Comparison of ENCODE assay signal across 19 cellular contexts in the genomic region with DNA sequence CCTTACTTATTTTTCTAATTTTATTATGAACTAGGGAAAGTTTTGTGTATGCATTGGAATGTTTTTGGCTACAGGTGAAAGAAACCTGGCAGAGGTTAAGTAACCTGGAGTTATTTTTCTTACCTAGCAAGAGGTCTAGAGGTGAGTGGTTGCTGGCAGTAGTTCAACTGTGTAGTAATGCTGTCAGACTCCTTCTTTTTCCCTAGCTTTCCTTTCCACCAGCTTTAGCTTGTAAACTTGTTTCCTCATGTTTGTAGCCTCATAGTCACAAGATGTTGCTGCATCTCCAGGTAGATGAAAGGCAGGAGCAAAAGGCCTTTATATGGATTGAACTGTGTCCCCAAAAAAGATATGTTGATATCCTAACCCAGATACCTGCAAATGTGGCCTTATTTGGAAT.
DNase-seq lines count a peak whose midpoint lies in the region; ATAC-seq, FAIRE-seq and TF ChIP-seq lines count a peak whose summit lies in the region.
"Had no signal": no experiment of that assay in that cellular context is flagged by ENCODE, and none has a peak within 500 bp of the region (broad histone marks: within the 10 kb centered on the region; RNA-seq: fewer than 3 reads in every experiment).

No MANE protein-coding gene starts in this region.

- peaks cover 68% of the 10 kb centered on the region for H3K36me3 Mint-ChIP-seq in CD4-positive, alpha-beta T cell (ENCODE audit: low read depth)

- no peaks in the 10 kb centered on the region for H3K9me3 Mint-ChIP-seq in CD4-positive, alpha-beta T cell
- H3K9me3 Mint-ChIP-seq: dendritic cell treated with granulocyte-macrophage colony-stimulating factor and Interleukin-4, amounts not matched to agents 40 ng/mL and 50 ng/mL, for 4 days had no signal

- H3K27me3 Mint-ChIP-seq in CD4-positive, alpha-beta T cell: no peaks in the 10 kb centered on the region
- H3K27me3 Mint-ChIP-seq: dendritic cell treated with granulocyte-macrophage colony-stimulating factor and Interleukin-4, amounts not matched to agents 40 ng/mL and 50 ng/mL, for 4 days had no signal

- intact Hi-C loops in CD4-positive, alpha-beta T cell (cut with DNase I, micrococcal nuclease): no loop called here
- intact Hi-C loops in left lung (cut with DNase I): no loop called here

- POLR2A ChIA-PET in CD4-positive, alpha-beta T cell (lab: Charles Lee): interaction anchor here (1.0 to 1.2 kb wide), 3 partner anchors 22 to 29 kb away, joined by 3 to 4 read pairs (median 3); no protein-coding TSS in a partner anchor

- DNase-seq in CD4-positive, alpha-beta T cell: no peak
- DNase-seq in NCI-H2029 (lab: John Stamatoyannopoulos, UW) (peak; percentile 9), bronchial epithelial cell (ENCODE audit: low read depth) (peak; percentile 96), left lung (peak in 1 of 2 donors; percentile 38), NCI-H446 (lab: John Stamatoyannopoulos, UW) (no peak), NCI-H82 treated with DMSO at 0.1 percent for 48 hours (lab: John Stamatoyannopoulos, UW; ENCODE audit: unreplicated experiment) (no peak)
- no peak for DNase-seq in stimulated activated naive CD4-positive, alpha-beta T cell treated with Interleukin-2 at 50 U/mL for 16 hours (lab: John Stamatoyannopoulos, UW)
- DNase-seq in activated CD4-positive, alpha-beta T cell treated with anti-CD3 and anti-CD28 coated beads for 48 hours: no peak
- DNase-seq: activated naive CD4-positive, alpha-beta T cell treated with Interleukin-2 at 50 U/mL for 16 hours; EL; KBM-7; Peyer's patch; stimulated activated naive CD8-positive, alpha-beta T cell treated with anti-CD3 and anti-CD28 coated beads, Interleukin-15, Interleukin-2, amounts not matched to agents 100 U/mL and 50 U/mL, for 24 hours had no signal

- no peak overlapping the region for H3K4me3 Mint-ChIP-seq in CD4-positive, alpha-beta T cell
- H3K4me3 Mint-ChIP-seq: dendritic cell treated with granulocyte-macrophage colony-stimulating factor and Interleukin-4, amounts not matched to agents 40 ng/mL and 50 ng/mL, for 4 days had no signal

- H3K27ac Mint-ChIP-seq in CD4-positive, alpha-beta T cell: peak overlapping the region; percentile 11
- H3K27ac Mint-ChIP-seq: dendritic cell treated with granulocyte-macrophage colony-stimulating factor and Interleukin-4, amounts not matched to agents 40 ng/mL and 50 ng/mL, for 4 days had no signal

- FAIRE-seq in bronchial epithelial cell (lab: Jason Lieb, UNC): no peak
- FAIRE-seq: endothelial cell of umbilical vein had no signal

- CTCF ChIA-PET in CD4-positive, alpha-beta T cell (lab: Charles Lee): interaction anchor here (0.9 to 1.1 kb wide), 2 partner anchors 17 to 19 kb away, joined by 3 read pairs; no protein-coding TSS in a partner anchor

- no peaks in the 10 kb centered on the region for H3K9me3 ChIP-seq in CD4-positive, alpha-beta T cell (ENCODE audit: control insufficient read depth, low read length)
- H3K9me3 ChIP-seq in left lung: no peaks in the 10 kb centered on the region
- H3K9me3 ChIP-seq: gastroesophageal sphincter, HAP-1, Peyer's patch had no signal

- H3K27ac ChIP-seq in CD4-positive, alpha-beta T cell (ENCODE audit: low read depth, low read length): no peak overlapping the region
- peak overlapping the region in 1 of 2 donors; percentile 58 for H3K27ac ChIP-seq in left lung
- H3K27ac ChIP-seq: gastroesophageal sphincter, HL-60, Peyer's patch had no signal

- H3K4me1 ChIP-seq in left lung: peaks cover 2 to 18% of the 10 kb centered on the region in 2 donors
- H3K4me1 ChIP-seq: HAP-1 had no signal

- ATAC-seq in CD4-positive, alpha-beta T cell (ENCODE audit: poor library complexity): no peak
- ATAC-seq in left lung: peak; percentile 73
- ATAC-seq: gastroesophageal sphincter; sciatic nerve; stimulated activated naive CD8-positive, alpha-beta T cell treated with anti-CD3 and anti-CD28 coated beads, Interleukin-15, Interleukin-2, amounts not matched to agents 100 U/mL and 50 U/mL, for 24 hours had no signal

- H3K4me3 ChIP-seq in bronchial epithelial cell (ENCODE audit: low read depth, low read length) (no peak overlapping the region), left lung (no peak overlapping the region)
- H3K4me3 ChIP-seq: gastroesophageal sphincter, HAP-1, Peyer's patch had no signal

- H3K27me3 ChIP-seq in CD4-positive, alpha-beta T cell (ENCODE audit: control insufficient read depth, insufficient read depth, low read length): no peaks in the 10 kb centered on the region
- H3K27me3 ChIP-seq in bronchial epithelial cell (ENCODE audit: control insufficient read depth, insufficient read depth, low read length) (no peaks in the 10 kb centered on the region), left lung (no peaks in the 10 kb centered on the region)
- H3K27me3 ChIP-seq: gastroesophageal sphincter, Peyer's patch had no signal

- no peak for TF ChIP-seq CTCF in CD4-positive, alpha-beta T cell (IDR thresholded peaks at IDR 0.05)
- no peak for TF ChIP-seq CTCF in bronchial epithelial cell (IDR thresholded peaks at IDR 0.05; ENCODE audit: insufficient read depth, low read length, severe bottlenecking)
- no peak for TF ChIP-seq CTCF in left lung (IDR thresholded peaks at IDR 0.05)

- H3K4me1 Mint-ChIP-seq in CD4-positive, alpha-beta T cell (ENCODE audit: low read depth): peaks cover 63% of the 10 kb centered on the region

- H3K36me3 ChIP-seq in bronchial epithelial cell (ENCODE audit: control insufficient read depth, insufficient read depth, low read length) (no peaks in the 10 kb centered on the region), left lung (no peaks in the 10 kb centered on the region)
- H3K36me3 ChIP-seq: gastroesophageal sphincter, HAP-1, Peyer's patch had no signal

Comparison
In these comparisons a context has a peak if more than half of its experiments do, and no peak if none do; other contexts are left out.
1. DNase-seq: peak in NCI-H2029 (single experiment) and bronchial epithelial cell (single experiment); none in CD4-positive, alpha-beta T cell (0 of 10), stimulated activated naive CD4-positive, alpha-beta T cell treated with Interleukin-2 at 50 U/mL for 16 hours (single experiment), NCI-H446 (0 of 2), NCI-H82 treated with DMSO at 0.1 percent for 48 hours (single experiment) and activated CD4-positive, alpha-beta T cell treated with anti-CD3 and anti-CD28 coated beads for 48 hours (single experiment).